8 cellular contexts compared by ENCODE assay signal in the genomic region with DNA sequence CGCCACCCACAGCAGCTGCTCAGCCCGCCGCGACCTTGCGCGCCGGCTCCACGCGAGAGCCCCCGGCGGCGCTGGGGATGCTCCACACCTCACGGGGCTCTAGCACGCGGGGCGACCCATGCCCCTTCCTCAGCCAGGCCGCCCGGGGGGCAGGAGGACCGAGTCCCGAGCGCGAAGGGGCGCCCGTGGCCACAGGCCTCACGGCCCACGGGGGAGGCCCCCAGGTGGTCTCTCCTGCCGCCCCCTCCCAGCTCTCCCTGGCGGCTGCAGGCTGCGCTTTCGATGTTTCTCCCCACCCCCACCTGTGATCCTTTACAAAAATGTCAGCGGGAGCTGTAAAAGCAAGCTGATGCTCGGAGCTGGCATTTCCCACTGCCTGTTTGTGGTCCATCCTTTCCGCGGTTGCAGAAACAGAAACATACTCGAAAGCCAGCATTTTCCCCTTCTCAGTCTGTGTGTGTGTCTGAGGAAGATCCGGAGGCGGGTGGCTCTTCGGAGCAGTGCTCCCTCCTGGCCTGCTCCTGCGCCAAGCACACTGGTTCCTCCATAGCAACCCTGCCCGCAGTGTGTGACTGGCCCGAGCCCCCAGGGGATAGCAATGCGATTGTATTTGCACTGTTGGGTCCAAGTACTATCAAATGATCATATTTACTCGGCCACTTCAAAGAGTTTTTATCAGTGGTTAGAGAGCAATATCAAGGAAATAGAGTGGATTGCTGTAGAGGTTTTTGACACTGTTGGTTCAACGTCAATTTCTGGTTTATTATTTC. TPM values are rescaled to one million over a fixed set of nuclear protein-coding genes. Genes with fewer than 3 reads are reported as not detected.
DNase-seq lines count a peak whose midpoint lies in the region; ATAC-seq, FAIRE-seq and TF ChIP-seq lines count a peak whose summit lies in the region.

No MANE protein-coding gene starts in this region.

- no peak overlapping the region for H3K27ac ChIP-seq in PC-9

- intact Hi-C loops in PC-9 (cut with micrococcal nuclease; ENCODE audit: unreplicated experiment): loop anchor here (5.0 to 10.0 kb wide), 2 partner anchors 292 to 1535 kb away; partner anchors contain the start of gene HNRNPU

- no TSS peak for BruUV-seq in PC-9 (replicated peaks; lab: Mats Ljungman, UMichigan)

- in situ Hi-C loops in GM13977 (cut with MboI; ENCODE audit: low pct_unique_long_range_greater_than_20kb, low sequenced_read_pairs, unreplicated experiment): loop anchor here (25.0 kb wide), 1 partner anchor 1305 kb away; no protein-coding TSS in a partner anchor

- H3K36me3 ChIP-seq in PC-9 (ENCODE audit: low read depth): no peaks in the 10 kb centered on the region

- no peak for ATAC-seq in effector memory CD8-positive, alpha-beta T cell (replicated peaks)
- no peak for ATAC-seq in natural killer cell treated with Interleukin-12 subunit alpha and Interleukin-12 subunit beta and Interleukin-15 and Interleukin-18, amount 100 ng/mL, for 72 hours

- H3F3A ChIP-seq in PC-9 (ENCODE audit: insufficient read depth, low read depth): no peaks in the 10 kb centered on the region

- no peaks in the 10 kb centered on the region for H3K9me3 ChIP-seq in PC-9 (ENCODE audit: insufficient read depth, low read depth)

- no peak overlapping the region for H3K27ac Mint-ChIP-seq in effector memory CD8-positive, alpha-beta T cell
- no peak overlapping the region for H3K27ac Mint-ChIP-seq in natural killer cell treated with Interleukin-12 subunit alpha and Interleukin-12 subunit beta and Interleukin-15 and Interleukin-18, amount 100 ng/mL, for 72 hours

- peak overlapping the region; percentile 40 for H2AFZ ChIP-seq in PC-9

- no peak for TF ChIP-seq CTCF in GM13977 (IDR thresholded peaks at IDR 0.05; ENCODE audit: extremely low read depth, insufficient read depth, missing control alignments)
- 0 out of 2 replicates have a peak, but pooled peaks have one; percentile 28 for TF ChIP-seq CTCF in PC-9 (conservative IDR thresholded peaks at IDR 0.05)
- no peak for TF ChIP-seq CTCF in GM10248 (IDR thresholded peaks at IDR 0.05; ENCODE audit: control extremely low read depth, extremely low read depth, low read depth, missing control alignments)

- H3K27me3 ChIP-seq in PC-9 (ENCODE audit: insufficient read depth, low read depth): peaks cover 96% of the 10 kb centered on the region

- no peak for TF ChIP-seq POLR2A in GM12892 (IDR thresholded peaks at IDR 0.05; ENCODE audit: low read depth, low read length)

- FAIRE-seq in GM12892 (lab: Jason Lieb, UNC): no peak

- peaks cover 23% of the 10 kb centered on the region for H3K4me1 ChIP-seq in PC-9 (replicated peaks; ENCODE audit: insufficient read depth)

- peak overlapping the region; percentile 83 for H3K4me2 ChIP-seq in PC-9

- no peaks in the 10 kb centered on the region for H3K9me2 ChIP-seq in PC-9 (ENCODE audit: insufficient read depth)

- H3K4me3 Mint-ChIP-seq in effector memory CD8-positive, alpha-beta T cell: peak overlapping the region; percentile 78 to 79
- peak overlapping the region; percentile 76 for H3K4me3 Mint-ChIP-seq in natural killer cell treated with Interleukin-12 subunit alpha and Interleukin-12 subunit beta and Interleukin-15 and Interleukin-18, amount 100 ng/mL, for 72 hours

- CTCF ChIA-PET in PC-9 (lab: Charles Lee) (interaction anchor here (0.6 kb wide), 6 partner anchors 10 to 1514 kb away, joined by 3 to 6 read pairs (median 4); no protein-coding TSS in a partner anchor), GM10248 (lab: Yijun Ruan, JAX) (interaction anchor here (0.7 to 3.1 kb wide), 20 partner anchors 10 to 1536 kb away, joined by 3 to 22 read pairs (median 4); no protein-coding TSS in a partner anchor)

- no peaks in the 10 kb centered on the region for H3K79me2 ChIP-seq in PC-9 (ENCODE audit: low read depth)

- H3K36me3 Mint-ChIP-seq in effector memory CD8-positive, alpha-beta T cell (ENCODE audit: insufficient read depth): peaks cover 2% of the 10 kb centered on the region
- no peaks in the 10 kb centered on the region for H3K36me3 Mint-ChIP-seq in natural killer cell treated with Interleukin-12 subunit alpha and Interleukin-12 subunit beta and Interleukin-15 and Interleukin-18, amount 100 ng/mL, for 72 hours

- H4K20me1 ChIP-seq in PC-9 (ENCODE audit: insufficient read depth): no peaks in the 10 kb centered on the region

- peaks cover 0 to 8% of the 10 kb centered on the region in 2 donors for H3K9me3 Mint-ChIP-seq in effector memory CD8-positive, alpha-beta T cell
- H3K9me3 Mint-ChIP-seq in natural killer cell treated with Interleukin-12 subunit alpha and Interleukin-12 subunit beta and Interleukin-15 and Interleukin-18, amount 100 ng/mL, for 72 hours: no peaks in the 10 kb centered on the region

- POLR2A ChIA-PET in PC-9 (lab: Charles Lee; ENCODE audit: unreplicated experiment): interaction anchor here (0.5 kb wide), 1 partner anchor 1472 kb away, joined by 7 read pairs; no protein-coding TSS in a partner anchor
- POLR2A ChIA-PET in GM10248 (lab: Yijun Ruan, JAX): no interaction called here

- peak overlapping the region; percentile 47; the same call in 1 of the 2 replicates for H3K4me3 ChIP-seq in PC-9

- DNase-seq in Ammon's horn (ENCODE audit: low spot score) (peak; percentile 25), GM13977 (ENCODE audit: low spot score) (peak; percentile 35), PC-9 (no peak), GM10248 (ENCODE audit: extremely low spot score) (no peak), SIG-M5 (lab: John Stamatoyannopoulos, UW) (no peak), GM12892 (ENCODE audit: insufficient read length) (no peak)
- DNase-seq in effector memory CD8-positive, alpha-beta T cell: no peak
- no peak for DNase-seq in natural killer cell treated with Interleukin-12 subunit alpha and Interleukin-12 subunit beta and Interleukin-15 and Interleukin-18, amount 100 ng/mL, for 72 hours (ENCODE audit: low spot score)

- H3K27me3 Mint-ChIP-seq in effector memory CD8-positive, alpha-beta T cell: peaks cover 57 to 76% of the 10 kb centered on the region in 2 donors
- H3K27me3 Mint-ChIP-seq in natural killer cell treated with Interleukin-12 subunit alpha and Interleukin-12 subunit beta and Interleukin-15 and Interleukin-18, amount 100 ng/mL, for 72 hours: peaks cover 31 to 36% of the 10 kb centered on the region in 2 donors

- H3K4me1 Mint-ChIP-seq in effector memory CD8-positive, alpha-beta T cell (ENCODE audit: low read depth in 2 of 2): peaks cover 14 to 15% of the 10 kb centered on the region in 2 donors
- H3K4me1 Mint-ChIP-seq in natural killer cell treated with Interleukin-12 subunit alpha and Interleukin-12 subunit beta and Interleukin-15 and Interleukin-18, amount 100 ng/mL, for 72 hours (ENCODE audit: low read depth in 2 of 2): peaks cover 7 to 20% of the 10 kb centered on the region in 2 donors

RNA-seq across cellular contexts. Expression of gene KIF26B, which starts 2.1 kb away (rescaled TPM):
- total RNA-seq in PC-9 (2021): 0.11 and 0.25 TPM in 2 replicates
- total RNA-seq in natural killer cell treated with Interleukin-12 subunit alpha and Interleukin-12 subunit beta and Interleukin-15 and Interleukin-18, amount 100 ng/mL, for 72 hours: not detected
- 1.9 TPM for polyA plus RNA-seq in GM12892 (2012; ENCODE audit: missing spikeins)

Comparison
In these comparisons a context has a peak if more than half of its experiments do, and no peak if none do; other contexts are left out.
1. DNase-seq: peak in Ammon's horn (single experiment) and GM13977 (single experiment); none in PC-9 (0 of 2), effector memory CD8-positive, alpha-beta T cell (0 of 3), natural killer cell treated with Interleukin-12 subunit alpha and Interleukin-12 subunit beta and Interleukin-15 and Interleukin-18, amount 100 ng/mL, for 72 hours (single experiment), GM10248 (single experiment), SIG-M5 (single experiment) and GM12892 (single experiment).